25 cellular contexts compared by ENCODE assay signal in genomic region chr2:51790854-51791253, GRCh38.
A peak's percentile ranks its signal among the peaks of the same experiment; 100 is the strongest.
DNase-seq lines count a peak whose midpoint lies in the region; ATAC-seq, FAIRE-seq and TF ChIP-seq lines count a peak whose summit lies in the region.
"Had no signal": no experiment of that assay in that cellular context is flagged by ENCODE, and none has a peak within 500 bp of the region (broad histone marks: within the 10 kb centered on the region; RNA-seq: fewer than 3 reads in every experiment).

No MANE protein-coding gene starts in this region.

- no peak overlapping the region for H3K9ac ChIP-seq in K562 (ENCODE audit: insufficient read depth in 1 of 2, low read depth in 2 of 2, low read length in 2 of 2)
- H3K9ac ChIP-seq: BLaER1 had no signal

- intact Hi-C loops in K562 (cut with micrococcal nuclease) (no loop called here), aorta (cut with DNase I) (no loop called here)

- no peaks in the 10 kb centered on the region for H3K79me2 ChIP-seq in K562 (ENCODE audit: control insufficient read depth, insufficient read depth, low read length)

- no peaks in the 10 kb centered on the region for H3K9me1 ChIP-seq in K562 (ENCODE audit: control insufficient read depth, insufficient read depth, low read length)

- H3K36me3 ChIP-seq in K562 (ENCODE audit: control insufficient read depth, insufficient read depth, low read length) (no peaks in the 10 kb centered on the region), aorta (ENCODE audit: control insufficient read depth in 1 of 2, insufficient read depth in 2 of 2, low read length in 1 of 2) (no peaks in the 10 kb centered on the region)
- H3K36me3 ChIP-seq: BE2C, BLaER1 had no signal

- no peak overlapping the region for H3K4me2 ChIP-seq in A549
- H3K4me2 ChIP-seq in K562 (ENCODE audit: insufficient read depth, low read length): no peak overlapping the region
- H3K4me2 ChIP-seq: BLaER1 had no signal

- no peak for TF ChIP-seq RAD21 in A549 (conservative IDR thresholded peaks at IDR 0.05 in 1 of 2, IDR thresholded peaks at IDR 0.05 in 1 of 2)
- no peak for TF ChIP-seq RAD21 in K562 (CRISPR knock-in tag; conservative IDR thresholded peaks at IDR 0.05 in 1 of 2, IDR thresholded peaks at IDR 0.05 in 1 of 2)

- no peak overlapping the region for H2AFZ ChIP-seq in K562 (ENCODE audit: low read depth, low read length)

- H3K27me3 ChIP-seq in K562 (ENCODE audit: control insufficient read depth in 2 of 2, insufficient read depth in 2 of 2, low read length in 2 of 2) (no peaks in the 10 kb centered on the region), aorta (ENCODE audit: control insufficient read depth in 1 of 2, insufficient read depth in 2 of 2, low read length in 1 of 2) (no peaks in the 10 kb centered on the region)
- H3K27me3 ChIP-seq: BE2C, BLaER1 had no signal

- H3K4me3 ChIP-seq in A549 (no peak overlapping the region), K562 (no peak overlapping the region), aorta (ENCODE audit: low read length in 2 of 2) (no peak overlapping the region)
- H3K4me3 ChIP-seq: BLaER1, GM12878 had no signal

- no peaks in the 10 kb centered on the region for H3K4me1 ChIP-seq in A549
- no peaks in the 10 kb centered on the region for H3K4me1 ChIP-seq in K562 (replicated peaks in 1 of 2; ENCODE audit: control insufficient read depth in 2 of 2, insufficient read depth in 2 of 2, low read length in 2 of 2)
- H3K4me1 ChIP-seq in aorta (ENCODE audit: control insufficient read depth in 1 of 2, insufficient read depth in 2 of 2, low read length in 2 of 2): no peaks in the 10 kb centered on the region
- H3K4me1 ChIP-seq: BE2C, BLaER1 had no signal

- POLR2A ChIA-PET in A549 (lab: Yijun Ruan, JAX) (no interaction called here), K562 (lab: Yijun Ruan, JAX) (no interaction called here)

- H3K27ac ChIP-seq in A549: no peak overlapping the region
- H3K27ac ChIP-seq in K562 (ENCODE audit: extremely low read depth, low read depth, low read length): no peak overlapping the region
- H3K27ac ChIP-seq in aorta (ENCODE audit: low read depth in 1 of 2, low read length in 2 of 2): no peak overlapping the region
- H3K27ac ChIP-seq: 22Rv1, BLaER1 had no signal

- TF ChIP-seq POLR2A in A549 (IDR thresholded peaks at IDR 0.05; ENCODE audit: low read length) (no peak), K562 (conservative IDR thresholded peaks at IDR 0.05) (no peak)

- TF ChIP-seq CTCF in A549 (IDR thresholded peaks at IDR 0.05): no peak
- no peak for TF ChIP-seq CTCF in K562 (IDR thresholded peaks at IDR 0.05 in 2 of 3, conservative IDR thresholded peaks at IDR 0.05 in 1 of 3; ENCODE audit: insufficient read depth in 2 of 3, low read depth in 1 of 3, low read length in 3 of 3)

- DNase-seq in NCI-H146 (lab: John Stamatoyannopoulos, UW) (peak; percentile 49), NCI-H146 treated with DMSO at 0.1 percent for 48 hours (lab: John Stamatoyannopoulos, UW; ENCODE audit: unreplicated experiment) (no peak), A549 (ENCODE audit: low read depth in 1 of 2, low spot score in 1 of 2) (no peak), K562 (ENCODE audit: extremely low read depth in 1 of 4, low spot score in 3 of 4) (no peak), aorta (no peak)
- DNase-seq: ACHN; BE2C; C1 segment of cervical spinal cord; CD4-positive, alpha-beta memory T cell; CD4-positive, CD25-positive, alpha-beta regulatory T cell; CD8-positive, alpha-beta memory T cell; COR-L47; DMS 273 treated with DMSO at 0.1 percent for 48 hours; DMS153; DMS53; DMS79; DND-41; EL; GDM1 had no signal

- no peak for TF ChIP-seq EP300 in A549 (IDR thresholded peaks at IDR 0.05)
- TF ChIP-seq EP300 in K562 (IDR thresholded peaks at IDR 0.05; ENCODE audit: low read length): no peak

- no peak for ATAC-seq in A549
- no peak for ATAC-seq in K562
- no peak for ATAC-seq in aorta (ENCODE audit: low FRiP score)
- no peak for ATAC-seq in GM18907 (IDR thresholded peaks at IDR 0.05; ENCODE audit: unreplicated experiment)
- ATAC-seq: GM12878 had no signal

- in situ Hi-C loops in K562 (cut with MboI): no loop called here

- 46% methylated on average over 2 of the region's 2 CpGs for WGBS in A549 (ENCODE audit: missing lambda C conversion rate)
- 0% methylated on average over 2 of the region's 2 CpGs for WGBS in K562 (ENCODE audit: insufficient coverage, low coverage, missing lambda C conversion rate)
- 83 to 85% methylated on average over 2 of the region's 2 CpGs for WGBS in aorta, 2 donors

- no TSS peak for BruUV-seq in K562 (replicated peaks; lab: Mats Ljungman, UMichigan)

- H4K20me1 ChIP-seq in K562 (replicated peaks; ENCODE audit: control insufficient read depth, insufficient read depth, low read length): no peaks in the 10 kb centered on the region
- H4K20me1 ChIP-seq: BLaER1 had no signal

- FAIRE-seq in A549 (lab: Jason Lieb, UNC) (no peak), K562 (lab: Jason Lieb, UNC) (no peak)
- FAIRE-seq: GM12878, GM12892, GM19239 had no signal

- H3K9me3 ChIP-seq in A549 (peaks cover 20% of the 10 kb centered on the region), K562 (replicated peaks; ENCODE audit: control insufficient read depth, insufficient read depth, low read depth, low read length) (no peaks in the 10 kb centered on the region; the same call in 1 of the 2 replicates), aorta (ENCODE audit: control insufficient read depth, low read length) (no peaks in the 10 kb centered on the region)
- H3K9me3 ChIP-seq: BE2C, BLaER1 had no signal

- CTCF ChIA-PET in A549 (lab: Yijun Ruan, JAX) (no interaction called here), K562 (lab: Yijun Ruan, JAX; ENCODE audit: low intra/inter-chr PET ratio) (no interaction called here)

TF ChIP-seq in A549, 52 proteins besides CTCF, POLR2A, EP300 and RAD21:
- TF ChIP-seq MAFK (IDR thresholded peaks at IDR 0.05; ENCODE audit: partially characterized antibody) (peak; percentile 81), FOSB (CRISPR knock-in tag; IDR thresholded peaks at IDR 0.05) (no peak), KDM1A (IDR thresholded peaks at IDR 0.05; ENCODE audit: low read depth) (no peak), HEYL (CRISPR knock-in tag; IDR thresholded peaks at IDR 0.05) (no peak)

TF ChIP-seq in K562, 482 proteins besides CTCF, POLR2A, EP300 and RAD21:
- peak; percentile 51; the same call in 1 of the 2 replicates for TF ChIP-seq MAFK (IDR thresholded peaks at IDR 0.05; ENCODE audit: low read length)
- TF ChIP-seq SMARCA4 (IDR thresholded peaks at IDR 0.05): no peak
- TF ChIP-seq ATF1 (CRISPR knock-in tag; IDR thresholded peaks at IDR 0.05): no peak
- TF ChIP-seq ATF1 (tag; IDR thresholded peaks at IDR 0.05): no peak
- peak; percentile 86 for TF ChIP-seq ZNF316 (IDR thresholded peaks at IDR 0.05)
- peak; percentile 50; the same call in 1 of the 2 replicates for TF ChIP-seq MAFG (tag; conservative IDR thresholded peaks at IDR 0.05)
- no peak for TF ChIP-seq CREBBP (IDR thresholded peaks at IDR 0.05; ENCODE audit: low read depth, low read length)
- TF ChIP-seq C11orf30 (IDR thresholded peaks at IDR 0.05; ENCODE audit: low read depth): peak; percentile 41; the same call in 1 of the 2 replicates
- TF ChIP-seq MAFF (IDR thresholded peaks at IDR 0.05; ENCODE audit: low read length): peak; percentile 58
